ENCODE assay signal across 8 cellular contexts in the genomic region with DNA sequence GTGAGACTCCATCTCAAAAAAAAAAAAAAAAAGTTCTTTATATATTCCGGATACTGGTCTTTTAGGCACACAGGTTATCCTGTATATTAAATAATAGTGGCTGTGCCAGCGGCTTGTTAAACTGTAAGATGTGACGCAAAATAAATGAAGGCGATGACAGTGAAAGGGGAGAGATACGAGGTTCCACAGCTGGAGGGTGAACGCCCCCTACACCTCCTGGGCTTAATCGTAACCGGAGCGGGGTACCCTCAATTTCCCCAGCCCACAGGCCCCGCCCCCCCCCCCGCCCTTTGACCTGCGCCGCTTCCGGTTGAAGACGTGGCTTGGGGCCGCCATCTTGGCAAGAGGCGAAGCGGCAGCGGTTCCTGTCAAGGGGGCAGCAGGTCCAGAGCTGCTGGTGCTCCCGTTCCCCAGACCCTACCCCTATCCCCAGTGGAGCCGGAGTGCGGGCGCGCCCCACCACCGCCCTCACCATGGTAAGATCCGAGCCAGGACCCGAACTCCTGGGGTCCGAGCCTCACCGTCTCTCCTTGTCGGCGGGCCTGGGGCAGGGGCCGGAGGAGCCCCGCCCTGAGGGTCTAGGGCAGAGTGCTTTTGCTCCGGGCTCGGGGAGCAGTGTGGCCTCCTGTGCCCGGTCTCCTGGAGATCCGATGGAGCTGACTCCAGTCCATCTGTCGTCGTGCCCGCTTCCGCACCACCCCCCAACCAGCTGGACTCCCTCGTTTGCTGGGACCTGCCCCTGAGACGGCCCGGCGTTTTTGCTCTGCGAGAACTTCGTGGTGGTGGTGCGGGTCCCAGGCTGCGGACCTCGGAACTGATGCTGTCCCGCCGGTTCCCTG. TPM values are rescaled to one million over a fixed set of nuclear protein-coding genes. Genes with fewer than 3 reads are reported as not detected.
DNase-seq lines count a peak whose midpoint lies in the region; ATAC-seq, FAIRE-seq and TF ChIP-seq lines count a peak whose summit lies in the region.

Gene ARCN1, plus strand, starts transcription at position 335 of the 839 bp plus-strand sequence. Its CDS starts 139 bp downstream, at position 474.

- H3K27me3 Mint-ChIP-seq in CD8-positive, alpha-beta T cell (ENCODE audit: low read depth), result no peaks in the 10 kb centered on the region
- H3K27me3 Mint-ChIP-seq in IgD-negative memory B cell (no peaks in the 10 kb centered on the region), naive B cell (no peaks in the 10 kb centered on the region)

- ATAC-seq in CD8-positive, alpha-beta T cell, result peak; percentile 91
- peak; percentile 81 for ATAC-seq in GM21381 (IDR thresholded peaks at IDR 0.05; ENCODE audit: unreplicated experiment)
- peak; percentile 86 to 87 for ATAC-seq in naive B cell (ENCODE audit: low read depth in 2 of 2)
- ATAC-seq in stimulated activated effector memory CD8-positive, alpha-beta T cell treated with anti-CD3 and anti-CD28 coated beads, Interleukin-12 subunit alpha, Interleukin-12 subunit beta, amount 100 ng/mL, for 72 hours, result peak; percentile 84

- POLR2A ChIA-PET in CD8-positive, alpha-beta T cell (lab: Charles Lee), result interaction anchor here (1.0 to 1.9 kb wide), 5 partner anchors 34 to 544 kb away, joined by 3 to 9 read pairs (median 3); partner anchors contain the start of gene PHLDB1

- peaks cover 26% of the 10 kb centered on the region for H3K36me3 Mint-ChIP-seq in CD8-positive, alpha-beta T cell
- H3K36me3 Mint-ChIP-seq in IgD-negative memory B cell (no peaks in the 10 kb centered on the region), naive B cell (no peaks in the 10 kb centered on the region)
- peaks cover 58% of the 10 kb centered on the region for H3K36me3 Mint-ChIP-seq in stimulated activated effector memory CD8-positive, alpha-beta T cell treated with anti-CD3 and anti-CD28 coated beads, Interleukin-12 subunit alpha, Interleukin-12 subunit beta, amount 100 ng/mL, for 72 hours

- no peaks in the 10 kb centered on the region for H3K9me3 Mint-ChIP-seq in CD8-positive, alpha-beta T cell
- no peaks in the 10 kb centered on the region for H3K9me3 Mint-ChIP-seq in IgD-negative memory B cell
- no peaks in the 10 kb centered on the region for H3K9me3 Mint-ChIP-seq in naive B cell
- H3K9me3 Mint-ChIP-seq in stimulated activated effector memory CD8-positive, alpha-beta T cell treated with anti-CD3 and anti-CD28 coated beads, Interleukin-12 subunit alpha, Interleukin-12 subunit beta, amount 100 ng/mL, for 72 hours, result no peaks in the 10 kb centered on the region

- H3K4me3 ChIP-seq in CD8-positive, alpha-beta T cell (ENCODE audit: low read depth, low read length), result peak within 1 kb of the TSS; percentile 99
- peak within 1 kb of the TSS; percentile 68 to 99 (median 96) for H3K4me3 ChIP-seq in fibroblast of lung (replicated peaks in 1 of 4; ENCODE audit: control extremely low read depth in 1 of 4, insufficient read depth in 1 of 4, low read depth in 3 of 4, low read length in 4 of 4)

- H3K9me3 ChIP-seq in CD8-positive, alpha-beta T cell (ENCODE audit: low read length), result no peaks in the 10 kb centered on the region
- H3K9me3 ChIP-seq in fibroblast of lung (ENCODE audit: control insufficient read depth, insufficient read depth, low read depth, low read length), result no peaks in the 10 kb centered on the region

- peak within 1 kb of the TSS; percentile 96 for H3K27ac ChIP-seq in CD8-positive, alpha-beta T cell (ENCODE audit: low read depth, low read length)
- H3K27ac ChIP-seq in fibroblast of lung (ENCODE audit: insufficient read depth, low read length), result peak within 1 kb of the TSS; percentile 100

- H3K9ac ChIP-seq in fibroblast of lung (ENCODE audit: insufficient read depth, low read length), result peak within 1 kb of the TSS; percentile 100

- H3K36me3 ChIP-seq in CD8-positive, alpha-beta T cell (ENCODE audit: insufficient read depth, low read length), result no peaks in the 10 kb centered on the region
- no peaks in the 10 kb centered on the region for H3K36me3 ChIP-seq in fibroblast of lung (ENCODE audit: control insufficient read depth, insufficient read depth, low read length)

- peak within 1 kb of the TSS; percentile 97 for H3K27ac Mint-ChIP-seq in CD8-positive, alpha-beta T cell
- H3K27ac Mint-ChIP-seq in IgD-negative memory B cell, result peak within 1 kb of the TSS; percentile 81 to 96 (median 95)
- H3K27ac Mint-ChIP-seq in naive B cell, result peak within 1 kb of the TSS; percentile 94 to 97 (median 96)
- peak within 1 kb of the TSS; percentile 98 for H3K27ac Mint-ChIP-seq in stimulated activated effector memory CD8-positive, alpha-beta T cell treated with anti-CD3 and anti-CD28 coated beads, Interleukin-12 subunit alpha, Interleukin-12 subunit beta, amount 100 ng/mL, for 72 hours

- intact Hi-C loops in CD8-positive, alpha-beta T cell (cut with DNase I, micrococcal nuclease), result loop anchor here (2.0 to 5.0 kb wide), 7 partner anchors 35 to 445 kb away; partner anchors contain the start of genes RPS25 (in 2 of the 2), TRAPPC4 (in 2 of the 2), ATP5MG (in 1 of the 2) and KMT2A (in 1 of the 2)

- peak within 1 kb of the TSS; percentile 80 for H3K4me2 ChIP-seq in fibroblast of lung (ENCODE audit: extremely low read depth, insufficient read depth, low read length)

- H3K4me1 Mint-ChIP-seq in CD8-positive, alpha-beta T cell (ENCODE audit: low read depth), result peaks cover 49% of the 10 kb centered on the region
- H3K4me1 Mint-ChIP-seq in IgD-negative memory B cell, result peaks cover 30 to 42% (median 35%) of the 10 kb centered on the region in 3 donors
- peaks cover 29 to 43% (median 36%) of the 10 kb centered on the region in 3 donors for H3K4me1 Mint-ChIP-seq in naive B cell
- H3K4me1 Mint-ChIP-seq in stimulated activated effector memory CD8-positive, alpha-beta T cell treated with anti-CD3 and anti-CD28 coated beads, Interleukin-12 subunit alpha, Interleukin-12 subunit beta, amount 100 ng/mL, for 72 hours, result peaks cover 47% of the 10 kb centered on the region

- FAIRE-seq in RCC 7860 (lab: Jason Lieb, UNC), result no peak

- peak; percentile 61 to 87 (median 77) for DNase-seq in CD8-positive, alpha-beta T cell
- peak; percentile 32 for DNase-seq in RCC 7860 (ENCODE audit: low spot score)
- peak; percentile 48 to 68 for DNase-seq in activated T-helper 1 cell treated with anti-CD3 and anti-CD28 coated beads, Interleukin-2, amount 50 U/mL, for 16 hours (ENCODE audit: low read depth in 1 of 2, low spot score in 1 of 2)
- DNase-seq in fibroblast of lung (ENCODE audit: low read depth in 2 of 2), result peak; percentile 75 to 80
- peak; percentile 73 for DNase-seq in naive B cell
- peak; percentile 54 to 84 for DNase-seq in stimulated activated effector memory CD8-positive, alpha-beta T cell treated with anti-CD3 and anti-CD28 coated beads, Interleukin-12 subunit alpha, Interleukin-12 subunit beta, amount 100 ng/mL, for 72 hours (ENCODE audit: low spot score in 2 of 2)

- peaks cover 51% of the 10 kb centered on the region for H3K79me2 ChIP-seq in fibroblast of lung (ENCODE audit: control insufficient read depth, insufficient read depth, low read length)

- peak within 1 kb of the TSS; percentile 74 for H2AFZ ChIP-seq in fibroblast of lung (ENCODE audit: low read length)

- CTCF ChIA-PET in CD8-positive, alpha-beta T cell (lab: Charles Lee), result interaction anchor here (0.7 to 1.5 kb wide), 2 partner anchors 22 to 530 kb away, joined by 4 to 5 read pairs; no protein-coding TSS in a partner anchor

- peak within 1 kb of the TSS; percentile 94 for H3K4me3 Mint-ChIP-seq in CD8-positive, alpha-beta T cell
- H3K4me3 Mint-ChIP-seq in IgD-negative memory B cell (peak within 1 kb of the TSS; percentile 87 to 98 (median 93)), naive B cell (peak within 1 kb of the TSS; percentile 87 to 96 (median 95))
- peak within 1 kb of the TSS; percentile 85 for H3K4me3 Mint-ChIP-seq in stimulated activated effector memory CD8-positive, alpha-beta T cell treated with anti-CD3 and anti-CD28 coated beads, Interleukin-12 subunit alpha, Interleukin-12 subunit beta, amount 100 ng/mL, for 72 hours

- H3K27me3 ChIP-seq in CD8-positive, alpha-beta T cell (ENCODE audit: insufficient read depth, low read length), result no peaks in the 10 kb centered on the region
- H3K27me3 ChIP-seq in fibroblast of lung (ENCODE audit: control insufficient read depth, insufficient read depth, low read length), result no peaks in the 10 kb centered on the region

- peaks cover 34% of the 10 kb centered on the region for H3K4me1 ChIP-seq in CD8-positive, alpha-beta T cell (ENCODE audit: insufficient read depth, low read length)
- H3K4me1 ChIP-seq in fibroblast of lung (ENCODE audit: control insufficient read depth, extremely low read depth, insufficient read depth, low read length), result no peaks in the 10 kb centered on the region

- H4K20me1 ChIP-seq in fibroblast of lung (ENCODE audit: control insufficient read depth, extremely low read depth, insufficient read depth, low read length), result peaks cover 2% of the 10 kb centered on the region

- no peak for TF ChIP-seq CTCF in CD8-positive, alpha-beta T cell (IDR thresholded peaks at IDR 0.05)
- no peak for TF ChIP-seq CTCF in fibroblast of lung (conservative IDR thresholded peaks at IDR 0.05 in 1 of 2, IDR thresholded peaks at IDR 0.05 in 1 of 2; ENCODE audit: low read depth in 1 of 2, low read length in 2 of 2)

RNA-seq across cellular contexts. Expression of gene ARCN1, which starts in this region (rescaled TPM):
- total RNA-seq in CD8-positive, alpha-beta T cell, result 10 to 100 TPM; 77.8 to 81.2 TPM
- polyA plus RNA-seq in IgD-negative memory B cell (97.5 TPM), fibroblast of lung (359 and 387 TPM in 2 replicates), naive B cell (ENCODE audit: low read depth in 6 of 6) (100 to 1,000 TPM in 5 of 6 donors, 10 to 100 TPM in 1; 97.1 to 135 (median 122) TPM)
- total RNA-seq in fibroblast of lung, result 87.8 and 116 TPM in 2 replicates
- polyA plus RNA-seq in fibroblast of lung (2012), result 158 and 178 TPM in 2 replicates
- polyA minus RNA-seq in fibroblast of lung (ENCODE audit: low replicate concordance), result 105 and 106 TPM in 2 replicates

Comparison
In these comparisons a context has a peak if more than half of its experiments do, and no peak if none do; other contexts are left out.
1. Peak in every context shown above with its lines: DNase-seq, ATAC-seq, H3K4me3 ChIP-seq and H3K27ac ChIP-seq.